Comparison of ENCODE assay signal across 16 cellular contexts in the genomic region with DNA sequence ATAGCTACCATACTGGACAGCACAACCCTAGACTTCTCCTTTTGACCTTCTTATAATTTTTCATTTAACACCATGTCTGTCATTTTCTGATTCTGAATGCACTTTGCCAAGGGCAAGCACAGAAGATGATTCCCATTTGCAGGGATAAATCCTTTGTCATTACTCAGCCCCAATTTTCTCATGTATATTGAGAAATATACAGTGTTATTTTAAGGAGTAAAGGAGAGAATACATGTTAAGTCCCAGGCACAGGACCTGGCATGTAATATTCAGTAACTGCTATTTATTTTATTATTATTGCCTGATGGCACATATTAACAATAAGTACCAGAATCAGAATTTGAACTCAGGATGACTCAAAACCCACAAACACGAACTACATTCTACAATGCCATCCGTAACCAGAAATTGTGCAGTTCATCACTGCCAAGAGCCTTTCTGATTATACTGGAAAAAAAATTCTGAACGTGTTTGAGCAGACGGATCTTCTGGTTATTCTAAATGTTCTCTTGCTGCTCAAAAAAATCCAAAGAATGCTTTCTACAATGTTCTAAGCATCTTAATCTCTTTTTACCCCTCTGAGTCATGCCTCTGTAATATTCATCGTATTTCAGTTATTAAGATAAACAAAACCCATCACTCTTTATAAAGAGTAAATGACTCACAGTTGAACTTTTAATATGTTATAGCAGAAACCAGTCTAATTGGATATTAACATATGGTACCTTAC.
DNase-seq lines count a peak whose midpoint lies in the region; ATAC-seq, FAIRE-seq and TF ChIP-seq lines count a peak whose summit lies in the region.
"Had no signal": no experiment of that assay in that cellular context is flagged by ENCODE, and none has a peak within 500 bp of the region (broad histone marks: within the 10 kb centered on the region; RNA-seq: fewer than 3 reads in every experiment).

No MANE protein-coding gene starts in this region.

- peak; percentile 70 for FAIRE-seq in A549 (lab: Jason Lieb, UNC)
- FAIRE-seq: A204.1, GM19239 had no signal

- H3K4me3 ChIP-seq in A549 (no peak overlapping the region), astrocyte of the spinal cord (ENCODE audit: low read depth, low read length) (no peak overlapping the region)
- H3K4me3 ChIP-seq: GM23338, lung, transverse colon had no signal

- WGBS in A549 (ENCODE audit: missing lambda C conversion rate) = 12% methylated on average over 5 of the region's 5 CpGs

- DNase-seq in A549 (ENCODE audit: low read depth in 1 of 2, low spot score in 1 of 2) (no peak), HFFc6 (peak; percentile 79), astrocyte of the spinal cord (ENCODE audit: low read depth, low spot score) (peak; percentile 75), glomerular visceral epithelial cell (ENCODE audit: extremely low spot score) (peak; percentile 57), posterior cingulate gyrus (no peak)
- no peak for DNase-seq in activated CD4-positive, alpha-beta T cell treated with anti-CD3 and anti-CD28 coated beads, Interleukin-2, amount 50 U/mL, for 1 hour
- DNase-seq: activated B cell treated with CpG ODN at 0.5 μM for 24 hours; DMS79 treated with DMSO at 0.1 percent for 48 hours; stimulated activated CD4-positive, alpha-beta T cell treated with anti-CD3 and anti-CD28 coated beads, Interleukin-15, amount 100 ng/mL, for 24 hours; transverse colon had no signal

- H3K27ac Mint-ChIP-seq in HFFc6 = peak overlapping the region; percentile 76
- H3K27ac Mint-ChIP-seq: activated B cell treated with CpG ODN at 0.5 μM for 24 hours, GM23338 had no signal

- TF ChIP-seq CTCF in A549 (IDR thresholded peaks at IDR 0.05) = no peak
- TF ChIP-seq CTCF in HFFc6 (IDR thresholded peaks at IDR 0.05) = no peak
- TF ChIP-seq CTCF in astrocyte of the spinal cord (IDR thresholded peaks at IDR 0.05; ENCODE audit: low read depth, low read length) = no peak

- H3K27ac ChIP-seq in A549 = peak overlapping the region; percentile 41 to 70; a peak in 5 of 6 replicates

- H3K4me1 ChIP-seq in A549 = peaks cover 40% of the 10 kb centered on the region
- H3K4me1 ChIP-seq: transverse colon had no signal

- CTCF ChIA-PET in A549 (lab: Yijun Ruan, JAX) = no interaction called here

- H3K4me3 Mint-ChIP-seq in HFFc6 = peak overlapping the region; percentile 38; the same call in 1 of the 2 replicates
- H3K4me3 Mint-ChIP-seq: activated B cell treated with CpG ODN at 0.5 μM for 24 hours, GM23338 had no signal

- TF ChIP-seq RAD21 in A549 (conservative IDR thresholded peaks at IDR 0.05 in 1 of 2, IDR thresholded peaks at IDR 0.05 in 1 of 2) = no peak

- H3K9me3 Mint-ChIP-seq in HFFc6 = no peaks in the 10 kb centered on the region; the same call in 1 of the 2 replicates

- H3K9me3 ChIP-seq in A549 = peaks cover 7% of the 10 kb centered on the region; the same call in 1 of the 3 replicates
- H3K9me3 ChIP-seq: transverse colon had no signal

- intact Hi-C loops in posterior cingulate gyrus (cut with DNase I) = no loop called here

- peak overlapping the region; percentile 49 for H3K4me2 ChIP-seq in A549
- H3K4me2 ChIP-seq: GM23338 had no signal

- no peaks in the 10 kb centered on the region for H3K27me3 Mint-ChIP-seq in HFFc6 (ENCODE audit: insufficient read depth)
- H3K27me3 Mint-ChIP-seq: activated B cell treated with CpG ODN at 0.5 μM for 24 hours had no signal

- TF ChIP-seq POLR2A in A549 (IDR thresholded peaks at IDR 0.05; ENCODE audit: low read length) = no peak

- ATAC-seq in A549 (peak; percentile 30 to 63; a peak in 2 of 6 replicates), HG02623 (IDR thresholded peaks at IDR 0.05; ENCODE audit: unreplicated experiment) (no peak), GM19395 (IDR thresholded peaks at IDR 0.05; ENCODE audit: unreplicated experiment) (no peak)
- ATAC-seq: GM23338 had no signal

- peaks cover 50% of the 10 kb centered on the region for H3K4me1 Mint-ChIP-seq in HFFc6 (ENCODE audit: low read depth)
- H3K4me1 Mint-ChIP-seq: activated B cell treated with CpG ODN at 0.5 μM for 24 hours, GM23338 had no signal

- in situ Hi-C loops in astrocyte of the spinal cord (cut with HindIII; ENCODE audit: low sequenced_read_pairs) = no loop called here

- POLR2A ChIA-PET in A549 (lab: Yijun Ruan, JAX) = no interaction called here

- H3K36me3 Mint-ChIP-seq in HFFc6 (ENCODE audit: low read depth) = peaks cover 24% of the 10 kb centered on the region

- no peak for TF ChIP-seq EP300 in A549 (IDR thresholded peaks at IDR 0.05)

TF ChIP-seq in A549, 52 proteins besides CTCF, POLR2A, EP300 and RAD21:
- TF ChIP-seq FOSL2 (IDR thresholded peaks at IDR 0.05) (peak; percentile 28; the same call in 1 of the 2 replicates), FOSL2 (CRISPR knock-in tag; IDR thresholded peaks at IDR 0.05) (peak; percentile 54), MAZ (IDR thresholded peaks at IDR 0.05; ENCODE audit: borderline replicate concordance, low read depth, low read length) (no peak), EHF (CRISPR knock-in tag; IDR thresholded peaks at IDR 0.05) (no peak), POLR2AphosphoS2 (conservative IDR thresholded peaks at IDR 0.05; ENCODE audit: low read length) (no peak), RFX5 (IDR thresholded peaks at IDR 0.05) (no peak), JUNB (IDR thresholded peaks at IDR 0.05) (peak; percentile 59), TFCP2L1 (CRISPR knock-in tag; IDR thresholded peaks at IDR 0.05) (no peak), ZNF302 (CRISPR knock-in tag; IDR thresholded peaks at IDR 0.05) (no peak), KDM1A (IDR thresholded peaks at IDR 0.05; ENCODE audit: low read depth) (no peak), SREBF2 (IDR thresholded peaks at IDR 0.05) (no peak), ZC3H11A (IDR thresholded peaks at IDR 0.05) (no peak), GATA3 (IDR thresholded peaks at IDR 0.05; ENCODE audit: borderline replicate concordance) (peak; percentile 59; the same call in 1 of the 2 replicates), RNF2 (IDR thresholded peaks at IDR 0.05; ENCODE audit: borderline replicate concordance, low read depth) (no peak), HOXA7 (CRISPR knock-in tag; IDR thresholded peaks at IDR 0.05) (no peak), SMC3 (IDR thresholded peaks at IDR 0.05) (no peak), CHD2 (IDR thresholded peaks at IDR 0.05; ENCODE audit: low read length, partially characterized antibody) (no peak), CBX2 (IDR thresholded peaks at IDR 0.05; ENCODE audit: borderline replicate concordance, low read depth) (no peak), NPAS2 (CRISPR knock-in tag; IDR thresholded peaks at IDR 0.05; ENCODE audit: borderline replicate concordance) (no peak), FOSB (CRISPR knock-in tag; IDR thresholded peaks at IDR 0.05) (no peak), ZFP36 (IDR thresholded peaks at IDR 0.05; ENCODE audit: borderline replicate concordance, partially characterized antibody) (no peak), ELK1 (IDR thresholded peaks at IDR 0.05; ENCODE audit: low read depth, low read length) (no peak)
- TF ChIP-seq, protein P1, sequence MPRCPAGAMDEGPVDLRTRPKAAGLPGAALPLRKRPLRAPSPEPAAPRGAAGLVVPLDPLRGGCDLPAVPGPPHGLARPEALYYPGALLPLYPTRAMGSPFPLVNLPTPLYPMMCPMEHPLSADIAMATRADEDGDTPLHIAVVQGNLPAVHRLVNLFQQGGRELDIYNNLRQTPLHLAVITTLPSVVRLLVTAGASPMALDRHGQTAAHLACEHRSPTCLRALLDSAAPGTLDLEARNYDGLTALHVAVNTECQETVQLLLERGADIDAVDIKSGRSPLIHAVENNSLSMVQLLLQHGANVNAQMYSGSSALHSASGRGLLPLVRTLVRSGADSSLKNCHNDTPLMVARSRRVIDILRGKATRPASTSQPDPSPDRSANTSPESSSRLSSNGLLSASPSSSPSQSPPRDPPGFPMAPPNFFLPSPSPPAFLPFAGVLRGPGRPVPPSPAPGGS (IDR thresholded peaks at IDR 0.05) = no peak
- TF ChIP-seq, protein P2, sequence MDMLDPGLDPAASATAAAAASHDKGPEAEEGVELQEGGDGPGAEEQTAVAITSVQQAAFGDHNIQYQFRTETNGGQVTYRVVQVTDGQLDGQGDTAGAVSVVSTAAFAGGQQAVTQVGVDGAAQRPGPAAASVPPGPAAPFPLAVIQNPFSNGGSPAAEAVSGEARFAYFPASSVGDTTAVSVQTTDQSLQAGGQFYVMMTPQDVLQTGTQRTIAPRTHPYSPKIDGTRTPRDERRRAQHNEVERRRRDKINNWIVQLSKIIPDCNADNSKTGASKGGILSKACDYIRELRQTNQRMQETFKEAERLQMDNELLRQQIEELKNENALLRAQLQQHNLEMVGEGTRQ (IDR thresholded peaks at IDR 0.05) = no peak

Comparison
In these comparisons a context has a peak if more than half of its experiments do, and no peak if none do; other contexts are left out.
1. ATAC-seq: peak in A549 (2 of 2); none in HG02623 (single experiment) and GM19395 (single experiment).
2. DNase-seq: peak in HFFc6 (single experiment), astrocyte of the spinal cord (single experiment) and glomerular visceral epithelial cell (single experiment); none in A549 (0 of 2), activated CD4-positive, alpha-beta T cell treated with anti-CD3 and anti-CD28 coated beads, Interleukin-2, amount 50 U/mL, for 1 hour (single experiment) and posterior cingulate gyrus (0 of 10).